In the genomic region with DNA sequence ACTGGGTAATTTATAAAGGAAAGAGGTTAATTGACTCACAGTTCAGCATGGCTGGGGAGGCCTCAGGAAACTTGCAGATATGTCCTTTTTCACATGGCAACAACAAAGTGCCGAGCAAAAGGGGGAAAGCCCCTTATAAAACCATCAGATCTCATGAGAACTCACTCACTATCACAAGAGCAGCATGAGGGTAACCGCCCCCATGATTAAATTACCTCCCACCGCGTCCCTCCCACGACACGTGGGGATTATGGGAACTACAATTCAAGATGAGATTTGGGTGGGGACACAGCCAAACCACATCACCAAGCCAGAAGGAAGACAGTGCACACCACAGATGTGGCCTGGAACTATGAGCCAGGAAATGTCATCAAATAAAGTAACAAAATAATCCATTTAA, we compare ENCODE assay signal across 8 cellular contexts.
A peak's percentile ranks its signal among the peaks of the same experiment; 100 is the strongest.
DNase-seq lines count a peak whose midpoint lies in the region; ATAC-seq lines count a peak whose summit lies in the region.
"Not testable (repeated sequence)": the region's sequence is repeated elsewhere in the genome, so short reads cannot be mapped to it uniquely, and the experiment has no call there.

No MANE protein-coding gene starts in this region.

- not testable (repeated sequence) for H3K9me3 Mint-ChIP-seq in IgD-negative memory B cell; activated CD4-positive, alpha-beta T cell treated with anti-CD3 and anti-CD28 coated beads for 36 hours (ENCODE audit: low read depth); activated CD8-positive, alpha-beta memory T cell treated with anti-CD3 and anti-CD28 coated beads, Interleukin-2, amount 10 ng/mL, durations not matched to agents 7 days and 5 days (ENCODE audit: low read depth); effector memory CD8-positive, alpha-beta T cell
- H3K9me3 Mint-ChIP-seq in stimulated activated naive CD8-positive, alpha-beta T cell treated with anti-CD3 and anti-CD28 coated beads, Interleukin-15, amount 100 ng/mL, for 72 hours: peaks cover 13 to 26% of the 10 kb centered on the region in 2 donors

- not testable (repeated sequence) for H3K27me3 Mint-ChIP-seq in IgD-negative memory B cell; activated CD4-positive, alpha-beta T cell treated with anti-CD3 and anti-CD28 coated beads for 36 hours; activated CD8-positive, alpha-beta memory T cell treated with anti-CD3 and anti-CD28 coated beads, Interleukin-2, amount 10 ng/mL, durations not matched to agents 7 days and 5 days; effector memory CD8-positive, alpha-beta T cell; stimulated activated naive CD8-positive, alpha-beta T cell treated with anti-CD3 and anti-CD28 coated beads, Interleukin-15, amount 100 ng/mL, for 72 hours

- intact Hi-C loops in activated CD4-positive, alpha-beta T cell treated with anti-CD3 and anti-CD28 coated beads for 36 hours (cut with DNase I, micrococcal nuclease): loop anchor here (5.0 kb wide), 3 partner anchors 144 to 289 kb away; no protein-coding TSS in a partner anchor

- not testable (repeated sequence) for H3K4me3 Mint-ChIP-seq in IgD-negative memory B cell; activated CD4-positive, alpha-beta T cell treated with anti-CD3 and anti-CD28 coated beads for 36 hours; activated CD8-positive, alpha-beta memory T cell treated with anti-CD3 and anti-CD28 coated beads, Interleukin-2, amount 10 ng/mL, durations not matched to agents 7 days and 5 days
- H3K4me3 Mint-ChIP-seq in effector memory CD8-positive, alpha-beta T cell: peak overlapping the region; percentile 22 to 42
- peak overlapping the region; percentile 18 to 22 for H3K4me3 Mint-ChIP-seq in stimulated activated naive CD8-positive, alpha-beta T cell treated with anti-CD3 and anti-CD28 coated beads, Interleukin-15, amount 100 ng/mL, for 72 hours

- ATAC-seq in activated CD4-positive, alpha-beta T cell treated with anti-CD3 and anti-CD28 coated beads for 36 hours: peak; percentile 75
- not testable (repeated sequence) for ATAC-seq in activated CD8-positive, alpha-beta memory T cell treated with anti-CD3 and anti-CD28 coated beads, Interleukin-2, amount 10 ng/mL, durations not matched to agents 7 days and 5 days
- ATAC-seq in effector memory CD8-positive, alpha-beta T cell (replicated peaks): peak; percentile 69
- ATAC-seq in stimulated activated naive CD8-positive, alpha-beta T cell treated with anti-CD3 and anti-CD28 coated beads, Interleukin-15, amount 100 ng/mL, for 72 hours: peak; percentile 89

- peaks cover 17 to 24% (median 20%) of the 10 kb centered on the region in 3 donors for H3K4me1 Mint-ChIP-seq in IgD-negative memory B cell
- peaks cover 54% of the 10 kb centered on the region for H3K4me1 Mint-ChIP-seq in activated CD4-positive, alpha-beta T cell treated with anti-CD3 and anti-CD28 coated beads for 36 hours
- peaks cover 29% of the 10 kb centered on the region for H3K4me1 Mint-ChIP-seq in activated CD8-positive, alpha-beta memory T cell treated with anti-CD3 and anti-CD28 coated beads, Interleukin-2, amount 10 ng/mL, durations not matched to agents 7 days and 5 days
- peaks cover 8 to 17% of the 10 kb centered on the region in 2 donors for H3K4me1 Mint-ChIP-seq in effector memory CD8-positive, alpha-beta T cell (ENCODE audit: low read depth in 2 of 2)
- peaks cover 86% of the 10 kb centered on the region for H3K4me1 Mint-ChIP-seq in stimulated activated naive CD8-positive, alpha-beta T cell treated with anti-CD3 and anti-CD28 coated beads, Interleukin-15, amount 100 ng/mL, for 72 hours

- H3K27ac Mint-ChIP-seq in IgD-negative memory B cell: peak overlapping the region in 2 of 3 donors; percentile 5 to 25
- peak overlapping the region; percentile 89 for H3K27ac Mint-ChIP-seq in activated CD4-positive, alpha-beta T cell treated with anti-CD3 and anti-CD28 coated beads for 36 hours
- not testable (repeated sequence) for H3K27ac Mint-ChIP-seq in activated CD8-positive, alpha-beta memory T cell treated with anti-CD3 and anti-CD28 coated beads, Interleukin-2, amount 10 ng/mL, durations not matched to agents 7 days and 5 days
- H3K27ac Mint-ChIP-seq in effector memory CD8-positive, alpha-beta T cell: peak overlapping the region; percentile 75 to 83
- H3K27ac Mint-ChIP-seq in stimulated activated naive CD8-positive, alpha-beta T cell treated with anti-CD3 and anti-CD28 coated beads, Interleukin-15, amount 100 ng/mL, for 72 hours: peak overlapping the region in 1 of 2 donors; percentile 23

- POLR2A ChIA-PET in activated CD4-positive, alpha-beta T cell treated with anti-CD3 and anti-CD28 coated beads for 36 hours (lab: Charles Lee): not testable (repeated sequence)

- CTCF ChIA-PET in activated CD4-positive, alpha-beta T cell treated with anti-CD3 and anti-CD28 coated beads for 36 hours (lab: Charles Lee); activated CD8-positive, alpha-beta memory T cell treated with anti-CD3 and anti-CD28 coated beads, Interleukin-2, amount 10 ng/mL, durations not matched to agents 7 days and 5 days (lab: Charles Lee): not testable (repeated sequence)

- DNase-seq in activated CD4-positive, alpha-beta T cell treated with anti-CD3 and anti-CD28 coated beads for 36 hours: peak; percentile 68
- peak; percentile 43 for DNase-seq in activated CD8-positive, alpha-beta memory T cell treated with anti-CD3 and anti-CD28 coated beads, Interleukin-2, amount 10 ng/mL, durations not matched to agents 7 days and 5 days
- DNase-seq in activated effector memory CD4-positive, alpha-beta T cell treated with anti-CD3 and anti-CD28 coated beads, Interleukin-2, amount 50 U/mL, for 16 hours: peak; percentile 80
- DNase-seq in effector memory CD8-positive, alpha-beta T cell: not testable (repeated sequence)
- peak; percentile 31 to 37 for DNase-seq in stimulated activated CD4-positive, alpha-beta T cell treated with anti-CD3 and anti-CD28 coated beads, Interleukin-1b, Interleukin-23, amount 100 ng/mL, for 4 hours (ENCODE audit: low read depth in 2 of 2)
- DNase-seq in stimulated activated CD8-positive, alpha-beta memory T cell treated with anti-CD3 and anti-CD28 coated beads, Interleukin-15, amount 100 ng/mL, for 4 hours (ENCODE audit: low read depth in 2 of 2): peak; percentile 19 to 45
- peak; percentile 38 to 73 for DNase-seq in stimulated activated naive CD8-positive, alpha-beta T cell treated with anti-CD3 and anti-CD28 coated beads, Interleukin-15, amount 100 ng/mL, for 72 hours

- not testable (repeated sequence) for H3K36me3 Mint-ChIP-seq in IgD-negative memory B cell; activated CD4-positive, alpha-beta T cell treated with anti-CD3 and anti-CD28 coated beads for 36 hours (ENCODE audit: low read depth); activated CD8-positive, alpha-beta memory T cell treated with anti-CD3 and anti-CD28 coated beads, Interleukin-2, amount 10 ng/mL, durations not matched to agents 7 days and 5 days; effector memory CD8-positive, alpha-beta T cell (ENCODE audit: insufficient read depth)
